8 cellular contexts compared by ENCODE assay signal in genomic region chr16:2968738-2969544, GRCh38. TPM values are rescaled to one million over a fixed set of nuclear protein-coding genes. Genes with fewer than 3 reads are reported as not detected.
DNase-seq lines count a peak whose midpoint lies in the region; ATAC-seq and TF ChIP-seq lines count a peak whose summit lies in the region.

Gene PAQR4, plus strand, starts transcription at chr16:2969348. Its CDS starts 327 bp downstream, at chr16:2969675.

- H2BK20ac ChIP-seq in IMR-90 (ENCODE audit: low read depth, low read length) = no peak within 1 kb of the TSS

- ATAC-seq in GM21528 (IDR thresholded peaks at IDR 0.05; ENCODE audit: low FRiP score, unreplicated experiment) = peak; percentile 68
- ATAC-seq in IMR-90 (ENCODE audit: low read depth) = peak; percentile 92

- H2AFZ ChIP-seq in IMR-90 (replicated peaks; ENCODE audit: low read length, poor library complexity) = peak within 1 kb of the TSS; percentile 97

- peak within 1 kb of the TSS; percentile 93 for H2AK9ac ChIP-seq in IMR-90 (replicated peaks; ENCODE audit: low read depth, low read length, poor library complexity)

- POLR2A ChIA-PET in IMR-90 (lab: Charles Lee; ENCODE audit: unreplicated experiment) = no interaction called here

- H3K9me3 ChIP-seq in IMR-90 (ENCODE audit: control insufficient read depth, insufficient read depth, low read length) (no peaks in the 10 kb centered on the region), esophagus (ENCODE audit: control insufficient read depth in 2 of 2, insufficient read depth in 1 of 2, low read depth in 1 of 2, low read length in 1 of 2) (no peaks in the 10 kb centered on the region), mucosa of stomach (ENCODE audit: control insufficient read depth, low read length) (no peaks in the 10 kb centered on the region)

- peaks cover 17% of the 10 kb centered on the region for H3K9me1 ChIP-seq in IMR-90 (ENCODE audit: insufficient read depth, low read length)

- WGBS in IMR-90 (ENCODE audit: extremely low coverage in 2 of 2, insufficient read length in 1 of 2), 2 experiments = 5% methylated on average over 74 of the region's 98 CpGs; no CpG with 5 or more reads in 1 of the 2 experiments
- 1% methylated on average over 79 to 98 of the region's 98 CpGs for WGBS in esophagus, 2 donors

- TF ChIP-seq CTCF in IMR-90 (conservative IDR thresholded peaks at IDR 0.05; ENCODE audit: low read depth, low read length) = no peak

- BruUV-seq in IMR-90 (replicated peaks; lab: Mats Ljungman, UMichigan) = no TSS peak

- H3K9ac ChIP-seq in IMR-90 (ENCODE audit: low read depth, low read length) (peak within 1 kb of the TSS; percentile 55; the same call in 1 of the 2 replicates), mucosa of stomach (ENCODE audit: low read length) (peak within 1 kb of the TSS; percentile 55)

- H3K4me1 ChIP-seq in IMR-90 (ENCODE audit: control insufficient read depth, insufficient read depth, low read length) (peaks cover 4% of the 10 kb centered on the region; the same call in 1 of the 2 replicates), esophagus (ENCODE audit: control insufficient read depth in 2 of 2, insufficient read depth in 2 of 2, low read length in 1 of 2) (peaks cover 14 to 25% of the 10 kb centered on the region in 2 donors), mucosa of stomach (ENCODE audit: control insufficient read depth, insufficient read depth, low read length) (peaks cover 39% of the 10 kb centered on the region)

- H3K4me2 ChIP-seq in IMR-90 (ENCODE audit: low read depth, low read length) = peak within 1 kb of the TSS; percentile 89

- TF ChIP-seq POLR2A in IMR-90 (IDR thresholded peaks at IDR 0.05; ENCODE audit: low read depth, low read length) = no peak

- DNase-seq in DMS153 (lab: John Stamatoyannopoulos, UW) (peak; percentile 88), IMR-90 (peak; percentile 81), OCI-M2 (lab: John Stamatoyannopoulos, UW; ENCODE audit: unreplicated experiment) (peak; percentile 51)
- peak; percentile 90 for DNase-seq in activated T-cell treated with anti-CD3 and anti-CD28 coated beads, Interleukin-2, amount 50 U/mL, for 24 hours
- DNase-seq in stimulated activated CD8-positive, alpha-beta memory T cell treated with anti-CD3 and anti-CD28 coated beads, Interleukin-4, amount 100 ng/mL, for 48 hours = peak; percentile 88

- peak within 1 kb of the TSS; percentile 72 for H3K4me3 ChIP-seq in IMR-90 (ENCODE audit: insufficient read depth, low read depth, low read length)
- peak within 1 kb of the TSS; percentile 62 for H3K4me3 ChIP-seq in esophagus (ENCODE audit: low read depth in 1 of 2, low read length in 2 of 2)
- H3K4me3 ChIP-seq in mucosa of stomach (ENCODE audit: low read length) = peak within 1 kb of the TSS; percentile 45

- no peak within 1 kb of the TSS; the same call in 1 of the 2 replicates for H3K14ac ChIP-seq in IMR-90 (replicated peaks; ENCODE audit: low read depth, low read length)

- CTCF ChIA-PET in IMR-90 (lab: Yijun Ruan, JAX) = interaction anchor here (0.9 to 1.0 kb wide), 2 partner anchors 16 to 85 kb away, joined by 3 read pairs; partner anchors contain the start of gene FLYWCH2

- H3K27me3 ChIP-seq in IMR-90 (ENCODE audit: control insufficient read depth, insufficient read depth, low read length) (peaks cover 30% of the 10 kb centered on the region), esophagus (ENCODE audit: control insufficient read depth in 1 of 2, insufficient read depth in 2 of 2, low read length in 2 of 2) (peaks cover 0 to 9% of the 10 kb centered on the region in 2 donors), mucosa of stomach (ENCODE audit: control insufficient read depth, insufficient read depth, low read length) (peaks cover 59% of the 10 kb centered on the region)

- intact Hi-C loops in IMR-90 (cut with micrococcal nuclease) = no loop called here

- H3K56ac ChIP-seq in IMR-90 (ENCODE audit: extremely low read depth, insufficient read depth, low read length) = peak within 1 kb of the TSS; percentile 17; the same call in 1 of the 2 replicates

- H4K20me1 ChIP-seq in IMR-90 (ENCODE audit: insufficient read depth, low read length) = peaks cover 31% of the 10 kb centered on the region

- H3K79me1 ChIP-seq in IMR-90 (ENCODE audit: low read depth in 1 of 2, low read length in 2 of 2) = peaks cover 5 to 23% of the 10 kb centered on the region in 2 experiments; a peak in 3 of 4 replicates

- peaks cover 40% of the 10 kb centered on the region for H3K27me3 Mint-ChIP-seq in activated T-cell treated with anti-CD3 and anti-CD28 coated beads, Interleukin-2, amount 50 U/mL, for 24 hours

- H3K36me3 Mint-ChIP-seq in activated T-cell treated with anti-CD3 and anti-CD28 coated beads, Interleukin-2, amount 50 U/mL, for 24 hours (ENCODE audit: low read depth) = peaks cover 33% of the 10 kb centered on the region

- H2AK5ac ChIP-seq in IMR-90 (ENCODE audit: low read depth, low read length) = peak within 1 kb of the TSS; percentile 50; the same call in 1 of the 2 replicates

- no peaks in the 10 kb centered on the region for H3K9me3 Mint-ChIP-seq in activated T-cell treated with anti-CD3 and anti-CD28 coated beads, Interleukin-2, amount 50 U/mL, for 24 hours

- peaks cover 27% of the 10 kb centered on the region for H3K4me1 Mint-ChIP-seq in activated T-cell treated with anti-CD3 and anti-CD28 coated beads, Interleukin-2, amount 50 U/mL, for 24 hours (ENCODE audit: low read depth)

- H3K27ac ChIP-seq in IMR-90 (ENCODE audit: insufficient read depth, low read length) = peak within 1 kb of the TSS; percentile 17; the same call in 1 of the 2 replicates
- peak within 1 kb of the TSS in 1 of 2 donors; percentile 65 for H3K27ac ChIP-seq in esophagus (ENCODE audit: low read depth in 2 of 2, low read length in 1 of 2)

- H3K18ac ChIP-seq in IMR-90 (ENCODE audit: low read depth, low read length) = no peak within 1 kb of the TSS

- in situ Hi-C loops in IMR-90 (cut with MboI; ENCODE audit: low sequenced_read_pairs) = no loop called here

- H2BK120ac ChIP-seq in IMR-90 (ENCODE audit: low read depth, low read length) = no peak within 1 kb of the TSS

- H3K36me3 ChIP-seq in IMR-90 (ENCODE audit: control insufficient read depth, insufficient read depth, low read length) = peaks cover 2% of the 10 kb centered on the region; the same call in 1 of the 2 replicates
- H3K36me3 ChIP-seq in esophagus (ENCODE audit: control insufficient read depth in 2 of 2, insufficient read depth in 2 of 2, low read length in 1 of 2) = peaks cover 0 to 2% of the 10 kb centered on the region in 2 donors
- H3K36me3 ChIP-seq in mucosa of stomach (ENCODE audit: control insufficient read depth, insufficient read depth, low read length) = no peaks in the 10 kb centered on the region

- H2BK5ac ChIP-seq in IMR-90 (ENCODE audit: low read depth, low read length, poor library complexity, severe bottlenecking) = no peak within 1 kb of the TSS

- H3K4ac ChIP-seq in IMR-90 (ENCODE audit: low read depth, low read length) = no peak within 1 kb of the TSS; the same call in 1 of the 2 replicates

- H3K23ac ChIP-seq in IMR-90 (ENCODE audit: low read depth, low read length) = peak within 1 kb of the TSS; percentile 56; the same call in 1 of the 2 replicates

- H4K91ac ChIP-seq in IMR-90 (ENCODE audit: insufficient read depth, low read depth, low read length) = no peak within 1 kb of the TSS; the same call in 1 of the 2 replicates

- no peak within 1 kb of the TSS for H2BK15ac ChIP-seq in IMR-90 (ENCODE audit: low read depth, low read length)

- dilution Hi-C loops in IMR-90 (cut with HindIII; ENCODE audit: low sequenced_read_pairs, unreplicated experiment) = no loop called here

- H4K8ac ChIP-seq in IMR-90 (ENCODE audit: low read depth in 2 of 2, low read length in 2 of 2) = no peak within 1 kb of the TSS

- no peak for TF ChIP-seq RAD21 in IMR-90 (IDR thresholded peaks at IDR 0.05; ENCODE audit: low read length)

- H4K5ac ChIP-seq in IMR-90 (ENCODE audit: low read depth, low read length) = no peak within 1 kb of the TSS

- H3K4me3 Mint-ChIP-seq in activated T-cell treated with anti-CD3 and anti-CD28 coated beads, Interleukin-2, amount 50 U/mL, for 24 hours = peak within 1 kb of the TSS; percentile 83

- H3K27ac Mint-ChIP-seq in activated T-cell treated with anti-CD3 and anti-CD28 coated beads, Interleukin-2, amount 50 U/mL, for 24 hours = peak within 1 kb of the TSS; percentile 71

TF ChIP-seq in IMR-90, 13 proteins besides CTCF, POLR2A, EP300 and RAD21 (continues in another document):
- TF ChIP-seq RFX5 (IDR thresholded peaks at IDR 0.05; ENCODE audit: low read depth, low read length) (no peak), MXI1 (IDR thresholded peaks at IDR 0.05; ENCODE audit: borderline replicate concordance, low read depth, low read length) (peak; percentile 74; the same call in 1 of the 2 replicates), MAFK (IDR thresholded peaks at IDR 0.05; ENCODE audit: low read depth, low read length) (no peak), BHLHE40 (IDR thresholded peaks at IDR 0.05; ENCODE audit: low read depth, low read length) (no peak; the same call in 1 of the 2 replicates), CEBPB (IDR thresholded peaks at IDR 0.05; ENCODE audit: low read depth, low read length) (no peak), CHD1 (IDR thresholded peaks at IDR 0.05; ENCODE audit: low read depth, low read length) (no peak), NFE2L2 (IDR thresholded peaks at IDR 0.05; ENCODE audit: low read depth, low read length) (no peak), RCOR1 (IDR thresholded peaks at IDR 0.05; ENCODE audit: insufficient replicate concordance, low read length) (no peak), MAZ (IDR thresholded peaks at IDR 0.05; ENCODE audit: borderline replicate concordance, low read depth, low read length) (0 out of 2 replicates have a peak, but pooled peaks have one; percentile 16), SMC3 (IDR thresholded peaks at IDR 0.05; ENCODE audit: low read depth, low read length) (no peak)
- TF ChIP-seq, protein P1, sequence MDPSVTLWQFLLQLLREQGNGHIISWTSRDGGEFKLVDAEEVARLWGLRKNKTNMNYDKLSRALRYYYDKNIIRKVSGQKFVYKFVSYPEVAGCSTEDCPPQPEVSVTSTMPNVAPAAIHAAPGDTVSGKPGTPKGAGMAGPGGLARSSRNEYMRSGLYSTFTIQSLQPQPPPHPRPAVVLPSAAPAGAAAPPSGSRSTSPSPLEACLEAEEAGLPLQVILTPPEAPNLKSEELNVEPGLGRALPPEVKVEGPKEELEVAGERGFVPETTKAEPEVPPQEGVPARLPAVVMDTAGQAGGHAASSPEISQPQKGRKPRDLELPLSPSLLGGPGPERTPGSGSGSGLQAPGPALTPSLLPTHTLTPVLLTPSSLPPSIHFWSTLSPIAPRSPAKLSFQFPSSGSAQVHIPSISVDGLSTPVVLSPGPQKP (IDR thresholded peaks at IDR 0.05; ENCODE audit: borderline replicate concordance, low read depth, low read length) = no peak

RNA-seq across cellular contexts. Expression of gene PAQR4, which starts in this region (rescaled TPM):
- total RNA-seq in IMR-90 (2012; rRNA removed) = 2.2 TPM in 2 replicates
- polyA plus RNA-seq in IMR-90 (2012; rRNA removed) (10.0 and 10.1 TPM in 2 replicates), esophagus (10 to 100 TPM in 1 of 2 donors, 1 to 10 TPM in 1; 9.6 to 18.8 TPM)
- 8.9 and 10.0 TPM in 2 replicates for polyA plus RNA-seq in IMR-90 (2012; cell fraction: cytosol; rRNA removed)
- polyA plus RNA-seq in IMR-90 (2012; cell fraction: nucleus; rRNA removed; ENCODE audit: low replicate concordance) = 7.4 and 19.4 TPM in 2 replicates
